19 cellular contexts compared by ENCODE assay signal in genomic region chr12:117073611-117074010, GRCh38. TPM values are rescaled to one million over a fixed set of nuclear protein-coding genes. Genes with fewer than 3 reads are reported as not detected.
"Had no signal": no experiment of that assay in that cellular context is flagged by ENCODE, and none has a peak within 500 bp of the region (broad histone marks: within the 10 kb centered on the region; RNA-seq: fewer than 3 reads in every experiment).

No MANE protein-coding gene starts in this region.

- H3K27me3 ChIP-seq: dorsolateral prefrontal cortex, pancreas, right lobe of liver, upper lobe of left lung, uterus had no signal

- H3K27ac ChIP-seq: dorsolateral prefrontal cortex, pancreas, right lobe of liver, suprapubic skin, tibial artery, upper lobe of left lung, uterus had no signal

- H3K9me3 ChIP-seq: mucosa of descending colon, pancreas, right lobe of liver, suprapubic skin, tibial artery, upper lobe of left lung, uterus had no signal

- H3K4me3 ChIP-seq: dorsolateral prefrontal cortex, mucosa of descending colon, pancreas, right lobe of liver, suprapubic skin, tibial artery, upper lobe of left lung, uterus had no signal

- H3K36me3 ChIP-seq: right lobe of liver, suprapubic skin, tibial artery, upper lobe of left lung, uterus had no signal

- DNase-seq: cortex of kidney; dorsolateral prefrontal cortex; effector CD8-positive, alpha-beta T cell; foreskin melanocyte; immature natural killer cell; mammary epithelial cell; mucosa of descending colon; nucleus accumbens; right lobe of liver; stimulated activated CD4-positive, alpha-beta T cell treated with anti-CD3 and anti-CD28 coated beads, Interleukin-4, amount 100 ng/mL, for 1 hour; stimulated activated CD8-positive, alpha-beta memory T cell treated with anti-CD3 and anti-CD28 coated beads, Interleukin-4, amount 100 ng/mL, for 48 hours; stimulated activated naive CD8-positive, alpha-beta T cell treated with anti-CD3 and anti-CD28 coated beads, Interleukin-15, Interleukin-2, amounts not matched to agents 100 U/mL and 50 U/mL, for 24 hours; tibial artery; upper lobe of left lung; uterus had no signal

- ATAC-seq: mucosa of descending colon; naive thymus-derived CD8-positive, alpha-beta T cell; pancreas; right lobe of liver; stimulated activated effector memory CD8-positive, alpha-beta T cell treated with anti-CD3 and anti-CD28 coated beads, Interleukin-12 subunit alpha, Interleukin-12 subunit beta, amount 100 ng/mL, for 72 hours; stimulated activated naive CD8-positive, alpha-beta T cell treated with anti-CD3 and anti-CD28 coated beads, Interleukin-15, Interleukin-2, amounts not matched to agents 100 U/mL and 50 U/mL, for 24 hours had no signal

- H3K4me1 ChIP-seq: right lobe of liver, suprapubic skin, uterus had no signal

RNA-seq across cellular contexts. Expression of gene TESC, which starts 25.6 kb away (rescaled TPM):
- total RNA-seq: naive thymus-derived CD8-positive, alpha-beta T cell had no signal
- polyA plus RNA-seq: mammary epithelial cell had no signal
